17 cellular contexts compared by ENCODE assay signal in the genomic region with DNA sequence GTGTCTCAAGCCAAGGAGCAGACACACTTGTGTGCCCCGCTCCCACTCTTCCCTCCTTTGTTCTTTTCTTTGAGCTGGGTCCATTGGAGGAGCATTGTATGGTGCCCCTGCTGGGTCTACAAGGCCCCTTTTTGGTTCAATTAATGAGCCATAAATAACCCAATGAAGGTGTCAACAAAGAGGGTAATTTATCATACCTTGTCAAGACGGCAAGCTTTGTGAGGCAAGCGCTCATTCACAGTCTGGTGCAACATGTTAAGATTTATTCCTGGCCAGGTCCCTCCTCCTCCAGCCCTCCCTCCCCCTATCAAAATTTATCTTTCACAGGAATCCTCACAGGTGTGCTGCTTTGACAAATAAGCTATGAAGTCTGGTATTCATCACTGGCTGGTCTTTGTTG.
DNase-seq lines count a peak whose midpoint lies in the region; ATAC-seq and TF ChIP-seq lines count a peak whose summit lies in the region.
"Had no signal": no experiment of that assay in that cellular context is flagged by ENCODE, and none has a peak within 500 bp of the region (broad histone marks: within the 10 kb centered on the region; RNA-seq: fewer than 3 reads in every experiment).

No MANE protein-coding gene starts in this region.

- no CpG with 5 or more reads among the region's 3 CpGs for WGBS in H9 (ENCODE audit: extremely low coverage, insufficient read length, low lambda C conversion rate)

- no peak overlapping the region for H3K23ac ChIP-seq in H9 (ENCODE audit: insufficient read length, low read depth, low read length)

- H2BK12ac ChIP-seq in H9 (ENCODE audit: insufficient read length, low read depth, low read length): no peak overlapping the region

- H3K36me3 Mint-ChIP-seq in neural progenitor cell (no peaks in the 10 kb centered on the region), H9 (ENCODE audit: insufficient read depth in 1 of 3, low read depth in 3 of 3) (no peaks in the 10 kb centered on the region)
- H3K36me3 Mint-ChIP-seq: CD4-positive, CD25-positive, alpha-beta regulatory T cell had no signal

- H3K9me3 ChIP-seq in neural progenitor cell (ENCODE audit: low read depth) (no peaks in the 10 kb centered on the region), H9 (ENCODE audit: control insufficient read depth, low read depth, low read length) (no peaks in the 10 kb centered on the region)
- H3K9me3 ChIP-seq: SJCRH30 had no signal

- H3K27me3 Mint-ChIP-seq in neural progenitor cell (ENCODE audit: insufficient read depth, low read depth) (no peaks in the 10 kb centered on the region), H9 (ENCODE audit: low read depth) (no peaks in the 10 kb centered on the region)

- H3K27me3 ChIP-seq in neural progenitor cell: peaks cover 38% of the 10 kb centered on the region
- no peaks in the 10 kb centered on the region for H3K27me3 ChIP-seq in H9 (ENCODE audit: insufficient read depth, low read length)
- H3K27me3 ChIP-seq: SJCRH30 had no signal

- H3K9me3 Mint-ChIP-seq in neural progenitor cell (no peaks in the 10 kb centered on the region), H9 (no peaks in the 10 kb centered on the region)
- H3K9me3 Mint-ChIP-seq: CD4-positive, CD25-positive, alpha-beta regulatory T cell had no signal

- H2AFZ ChIP-seq in neural progenitor cell (replicated peaks): no peak overlapping the region
- H2AFZ ChIP-seq in H9 (ENCODE audit: low read length): no peak overlapping the region

- DNase-seq in DMS79 treated with DMSO at 0.1 percent for 48 hours (lab: John Stamatoyannopoulos, UW) (peak; percentile 42), NCI-H1417 (lab: John Stamatoyannopoulos, UW) (peak; percentile 25 to 99 (median 85)), NCI-H2227 treated with DMSO at 0.1 percent for 48 hours (lab: John Stamatoyannopoulos, UW) (peak; percentile 42), neural progenitor cell (ENCODE audit: low spot score) (peak; percentile 47), H9 (no peak)
- DNase-seq: CD4-positive, CD25-positive, alpha-beta regulatory T cell; DMS53; KBM-7; NCI-H187; NCI-H526; PC-3; SJCRH30; T-helper 2 cell had no signal

- H3K36me3 ChIP-seq in neural progenitor cell: no peaks in the 10 kb centered on the region
- H3K36me3 ChIP-seq: SJCRH30 had no signal

- H3K79me2 ChIP-seq in neural progenitor cell (ENCODE audit: low read depth): no peaks in the 10 kb centered on the region
- no peaks in the 10 kb centered on the region for H3K79me2 ChIP-seq in H9 (ENCODE audit: insufficient read depth, low read length)

- H3K4me1 Mint-ChIP-seq in neural progenitor cell (peaks cover 13% of the 10 kb centered on the region), H9 (peaks cover 21 to 22% of the 10 kb centered on the region in 2 experiments)
- H3K4me1 Mint-ChIP-seq: B cell had no signal

- no peak overlapping the region for H2BK120ac ChIP-seq in H9 (ENCODE audit: low read depth, low read length, poor library complexity, severe bottlenecking)

- no peak overlapping the region for H2BK15ac ChIP-seq in H9 (ENCODE audit: low read depth, low read length)

- TF ChIP-seq CTCF in neural progenitor cell (IDR thresholded peaks at IDR 0.05) (no peak), H9 (conservative IDR thresholded peaks at IDR 0.05) (no peak)

- H3T11ph ChIP-seq in H9 (ENCODE audit: low read length): no peak overlapping the region

- no peak overlapping the region for H3K4me3 ChIP-seq in neural progenitor cell
- H3K4me3 ChIP-seq: SJCRH30 had no signal

- no peak overlapping the region for H3K4me3 Mint-ChIP-seq in neural progenitor cell
- no peak overlapping the region; a peak in 1 of 5 replicates for H3K4me3 Mint-ChIP-seq in H9
- H3K4me3 Mint-ChIP-seq: B cell; CD4-positive, CD25-positive, alpha-beta regulatory T cell had no signal

- ATAC-seq in SK-N-SH treated with all-trans-retinoic acid at 6 μM for 48 hours (no peak), HG03520 (IDR thresholded peaks at IDR 0.05; ENCODE audit: unreplicated experiment) (no peak)
- ATAC-seq: HCT116, PC-3 had no signal

- H4K91ac ChIP-seq in H9 (ENCODE audit: insufficient read length, low read depth, low read length): no peak overlapping the region

- no peak overlapping the region for H3K56ac ChIP-seq in H9 (ENCODE audit: insufficient read length, low read depth, low read length)

- H4K8ac ChIP-seq in H9 (replicated peaks; ENCODE audit: insufficient read length, low read depth, low read length): no peak overlapping the region

- no peak overlapping the region for H3K27ac Mint-ChIP-seq in neural progenitor cell
- H3K27ac Mint-ChIP-seq in H9: peak overlapping the region in 1 of 3 experiments; percentile 19; a peak in 1 of 7 replicates
- H3K27ac Mint-ChIP-seq: B cell; CD4-positive, CD25-positive, alpha-beta regulatory T cell had no signal

- no peak overlapping the region for H3K4ac ChIP-seq in H9 (ENCODE audit: low read depth, low read length)

- H2BK20ac ChIP-seq in H9 (ENCODE audit: low read depth, low read length, poor library complexity, severe bottlenecking): no peak overlapping the region

- no peaks in the 10 kb centered on the region for H3K79me1 ChIP-seq in H9 (ENCODE audit: insufficient read depth, low read depth, low read length, poor library complexity, severe bottlenecking)

- H3K4me2 ChIP-seq in neural progenitor cell (peak overlapping the region; percentile 36), H9 (ENCODE audit: insufficient read depth, insufficient read length, low read length) (no peak overlapping the region)

- no peak overlapping the region for H3K18ac ChIP-seq in H9 (ENCODE audit: insufficient read length, low read depth, low read length)

- peaks cover 20% of the 10 kb centered on the region for H3F3A ChIP-seq in neural progenitor cell (ENCODE audit: low read depth)

- H4K20me1 ChIP-seq in neural progenitor cell (ENCODE audit: low read depth): peaks cover 16% of the 10 kb centered on the region
- H4K20me1 ChIP-seq in H9 (ENCODE audit: control insufficient read depth, insufficient read depth, insufficient read length): no peaks in the 10 kb centered on the region

- H4K5ac ChIP-seq in H9 (ENCODE audit: insufficient read length, low read depth, low read length): no peak overlapping the region

- no peak overlapping the region for H3K14ac ChIP-seq in H9 (ENCODE audit: insufficient read depth, low read length)

- no peak overlapping the region for H3K27ac ChIP-seq in neural progenitor cell
- H3K27ac ChIP-seq in H9 (ENCODE audit: insufficient read length, low read depth, low read length): no peak overlapping the region
- H3K27ac ChIP-seq: SJCRH30 had no signal

- H3K4me1 ChIP-seq in neural progenitor cell (peaks cover 21% of the 10 kb centered on the region), H9 (ENCODE audit: insufficient read depth, low read length) (peaks cover 4% of the 10 kb centered on the region; the same call in 1 of the 2 replicates)
- H3K4me1 ChIP-seq: SJCRH30 had no signal

- H2AK5ac ChIP-seq in H9 (ENCODE audit: insufficient read length, low read length): no peak overlapping the region

- no peaks in the 10 kb centered on the region for H3K23me2 ChIP-seq in H9 (ENCODE audit: insufficient read length, low read depth, low read length, poor library complexity, severe bottlenecking)

- no peak overlapping the region for H2BK5ac ChIP-seq in H9 (ENCODE audit: insufficient read length, low read length)

- no peak overlapping the region for H3K9ac ChIP-seq in neural progenitor cell
- H3K9ac ChIP-seq in H9 (ENCODE audit: extremely low read depth, insufficient read length, low read length): no peak overlapping the region

TF ChIP-seq in SK-N-SH treated with all-trans-retinoic acid at 6 μM for 48 hours, 23 proteins besides CTCF, POLR2A, EP300 and RAD21:
- TF ChIP-seq TOX (CRISPR knock-in tag; IDR thresholded peaks at IDR 0.05; ENCODE audit: borderline replicate concordance) (no peak), GLIS3 (CRISPR knock-in tag; IDR thresholded peaks at IDR 0.05) (no peak), ESRRG (CRISPR knock-in tag; IDR thresholded peaks at IDR 0.05) (no peak), RARB (CRISPR knock-in tag; IDR thresholded peaks at IDR 0.05) (no peak), ZFP3 (CRISPR knock-in tag; IDR thresholded peaks at IDR 0.05) (no peak), ZC3H10 (CRISPR knock-in tag; IDR thresholded peaks at IDR 0.05) (no peak), PATZ1 (CRISPR knock-in tag; IDR thresholded peaks at IDR 0.05; ENCODE audit: borderline replicate concordance) (no peak), CSDC2 (CRISPR knock-in tag; IDR thresholded peaks at IDR 0.05) (no peak), ZNF565 (CRISPR knock-in tag; conservative IDR thresholded peaks at IDR 0.05; ENCODE audit: low read depth) (no peak), TCF4 (CRISPR knock-in tag; IDR thresholded peaks at IDR 0.05; ENCODE audit: borderline replicate concordance) (no peak), ZNF8 (CRISPR knock-in tag; IDR thresholded peaks at IDR 0.05) (no peak)
